In genomic region chr16:49280022-49280741, GRCh38 we compare ENCODE assay signal across 15 cellular contexts. TPM values are rescaled to one million over a fixed set of nuclear protein-coding genes. Genes with fewer than 3 reads are reported as not detected.
DNase-seq lines count a peak whose midpoint lies in the region; ATAC-seq and TF ChIP-seq lines count a peak whose summit lies in the region.
"Had no signal": no experiment of that assay in that cellular context is flagged by ENCODE, and none has a peak within 500 bp of the region (broad histone marks: within the 10 kb centered on the region; RNA-seq: fewer than 3 reads in every experiment).

No MANE protein-coding gene starts in this region.

- H3K4me1 Mint-ChIP-seq in activated CD4-positive, alpha-beta T cell treated with anti-CD3 and anti-CD28 coated beads for 36 hours, result peaks cover 11% of the 10 kb centered on the region
- peaks cover 29% of the 10 kb centered on the region for H3K4me1 Mint-ChIP-seq in endothelial cell (ENCODE audit: unreplicated experiment)
- H3K4me1 Mint-ChIP-seq in neural progenitor cell, result peaks cover 36% of the 10 kb centered on the region

- no peak overlapping the region for H3K4me3 Mint-ChIP-seq in activated CD4-positive, alpha-beta T cell treated with anti-CD3 and anti-CD28 coated beads for 36 hours
- H3K4me3 Mint-ChIP-seq in endothelial cell (ENCODE audit: unreplicated experiment), result peak overlapping the region; percentile 87
- H3K4me3 Mint-ChIP-seq in neural progenitor cell, result peak overlapping the region; percentile 87
- H3K4me3 Mint-ChIP-seq: dendritic cell treated with granulocyte-macrophage colony-stimulating factor and Interleukin-4, amounts not matched to agents 40 ng/mL and 50 ng/mL, for 4 days; T-helper 1 cell treated with Interleukin-12 subunit alpha and Interleukin-12 subunit beta and Interleukin-4 antibody, amounts not matched to agents 30 μg/mL and 1 μg/mL, for 36 hours had no signal

- H3K4me3 ChIP-seq in neural progenitor cell, result peak overlapping the region; percentile 54
- H3K4me3 ChIP-seq: right lobe of liver had no signal

- H3K9me3 ChIP-seq in neural progenitor cell (ENCODE audit: low read depth), result no peaks in the 10 kb centered on the region
- H3K9me3 ChIP-seq: right lobe of liver, transverse colon had no signal

- in situ Hi-C loops in KBM-7 (cut with MboI; ENCODE audit: low pct_unique_long_range_greater_than_20kb, low sequenced_read_pairs), result no loop called here

- no peak overlapping the region for H2AFZ ChIP-seq in neural progenitor cell (replicated peaks)

- no peaks in the 10 kb centered on the region for H3K36me3 Mint-ChIP-seq in activated CD4-positive, alpha-beta T cell treated with anti-CD3 and anti-CD28 coated beads for 36 hours (ENCODE audit: low read depth)
- H3K36me3 Mint-ChIP-seq in endothelial cell (ENCODE audit: low read depth, unreplicated experiment) (no peaks in the 10 kb centered on the region), neural progenitor cell (peaks cover 2% of the 10 kb centered on the region)

- peak overlapping the region; percentile 84 for H3K4me2 ChIP-seq in neural progenitor cell

- no peak overlapping the region for H3K27ac Mint-ChIP-seq in activated CD4-positive, alpha-beta T cell treated with anti-CD3 and anti-CD28 coated beads for 36 hours
- H3K27ac Mint-ChIP-seq in endothelial cell (ENCODE audit: unreplicated experiment) (peak overlapping the region; percentile 89), neural progenitor cell (no peak overlapping the region)
- H3K27ac Mint-ChIP-seq: dendritic cell treated with granulocyte-macrophage colony-stimulating factor and Interleukin-4, amounts not matched to agents 40 ng/mL and 50 ng/mL, for 4 days; memory B cell; T-helper 1 cell treated with Interleukin-12 subunit alpha and Interleukin-12 subunit beta and Interleukin-4 antibody, amounts not matched to agents 30 μg/mL and 1 μg/mL, for 36 hours had no signal

- peaks cover 52% of the 10 kb centered on the region for H3K4me1 ChIP-seq in neural progenitor cell

- H3K36me3 ChIP-seq in neural progenitor cell, result no peaks in the 10 kb centered on the region
- H3K36me3 ChIP-seq: right lobe of liver, transverse colon had no signal

- CTCF ChIA-PET in activated CD4-positive, alpha-beta T cell treated with anti-CD3 and anti-CD28 coated beads for 36 hours (lab: Charles Lee), result no interaction called here

- DNase-seq in activated CD4-positive, alpha-beta T cell treated with anti-CD3 and anti-CD28 coated beads for 36 hours, result peak; percentile 32
- DNase-seq in activated CD4-positive, alpha-beta T cell treated with anti-CD3 and anti-CD28 coated beads for 1 hour, result no peak
- DNase-seq in KBM-7, result peak; percentile 15
- peak; percentile 67 for DNase-seq in endothelial cell (ENCODE audit: low spot score)
- peak; percentile 90 for DNase-seq in neural progenitor cell (ENCODE audit: low spot score)
- DNase-seq in occipital lobe (lab: John Stamatoyannopoulos, UW), result no peak
- DNase-seq in A172 (ENCODE audit: low spot score), result no peak
- DNase-seq: foreskin melanocyte, NCI-H774, transverse colon had no signal

- peaks cover 94% of the 10 kb centered on the region for H3K27me3 ChIP-seq in neural progenitor cell

- POLR2A ChIA-PET in activated CD4-positive, alpha-beta T cell treated with anti-CD3 and anti-CD28 coated beads for 36 hours (lab: Charles Lee), result no interaction called here

- intact Hi-C loops in activated CD4-positive, alpha-beta T cell treated with anti-CD3 and anti-CD28 coated beads for 36 hours (cut with DNase I, micrococcal nuclease), result loop anchor here in 1 of 2 experiments (5.0 to 10.0 kb wide), 6 partner anchors 577 to 1818 kb away; partner anchors contain the start of genes ITFG1, LONP2, NKD1 and PHKB

- H3K27me3 Mint-ChIP-seq in activated CD4-positive, alpha-beta T cell treated with anti-CD3 and anti-CD28 coated beads for 36 hours, result peaks cover 65% of the 10 kb centered on the region
- H3K27me3 Mint-ChIP-seq in endothelial cell (ENCODE audit: unreplicated experiment), result peaks cover 33% of the 10 kb centered on the region
- peaks cover 78% of the 10 kb centered on the region for H3K27me3 Mint-ChIP-seq in neural progenitor cell (ENCODE audit: insufficient read depth, low read depth)

- H3K79me2 ChIP-seq in neural progenitor cell (ENCODE audit: low read depth), result no peaks in the 10 kb centered on the region

- no peaks in the 10 kb centered on the region for H3K9me3 Mint-ChIP-seq in activated CD4-positive, alpha-beta T cell treated with anti-CD3 and anti-CD28 coated beads for 36 hours (ENCODE audit: low read depth)
- H3K9me3 Mint-ChIP-seq in endothelial cell (ENCODE audit: unreplicated experiment) (no peaks in the 10 kb centered on the region), neural progenitor cell (peaks cover 2% of the 10 kb centered on the region)
- H3K9me3 Mint-ChIP-seq: dendritic cell treated with granulocyte-macrophage colony-stimulating factor and Interleukin-4, amounts not matched to agents 40 ng/mL and 50 ng/mL, for 4 days; T-helper 1 cell treated with Interleukin-12 subunit alpha and Interleukin-12 subunit beta and Interleukin-4 antibody, amounts not matched to agents 30 μg/mL and 1 μg/mL, for 36 hours had no signal

- TF ChIP-seq CTCF in endothelial cell (IDR thresholded peaks at IDR 0.05; ENCODE audit: unreplicated experiment), result no peak
- TF ChIP-seq CTCF in neural progenitor cell (IDR thresholded peaks at IDR 0.05), result no peak

- no peak overlapping the region for H3K9ac ChIP-seq in neural progenitor cell

- H3K27ac ChIP-seq in neural progenitor cell, result no peak overlapping the region
- H3K27ac ChIP-seq: right lobe of liver, transverse colon had no signal

- ATAC-seq in activated CD4-positive, alpha-beta T cell treated with anti-CD3 and anti-CD28 coated beads for 36 hours, result no peak
- ATAC-seq in GM21526 (IDR thresholded peaks at IDR 0.05; ENCODE audit: low FRiP score, unreplicated experiment), result no peak
- ATAC-seq: right lobe of liver had no signal

- H4K20me1 ChIP-seq in neural progenitor cell (ENCODE audit: low read depth), result peaks cover 80% of the 10 kb centered on the region

- peaks cover 41% of the 10 kb centered on the region for H3F3A ChIP-seq in neural progenitor cell (ENCODE audit: low read depth)

RNA-seq across cellular contexts. Expression of gene CBLN1, which starts 1.5 kb away (rescaled TPM):
- not detected for total RNA-seq in activated CD4-positive, alpha-beta T cell treated with anti-CD3 and anti-CD28 coated beads for 36 hours
- total RNA-seq in endothelial cell (ENCODE audit: unreplicated experiment), result 3.2 TPM
- 0.11 and 0.31 TPM in 2 replicates for total RNA-seq in neural progenitor cell (ENCODE audit: low replicate concordance)
- 1.7 TPM for total RNA-seq in occipital lobe
- total RNA-seq in A172 (2014; rRNA removed; shearing (Covaris generic)), result not detected in 2 replicates

Comparison
In these comparisons a context has a peak if more than half of its experiments do, and no peak if none do; other contexts are left out.
1. DNase-seq: peak in activated CD4-positive, alpha-beta T cell treated with anti-CD3 and anti-CD28 coated beads for 36 hours (single experiment), KBM-7 (single experiment), endothelial cell (single experiment) and neural progenitor cell (single experiment); none in activated CD4-positive, alpha-beta T cell treated with anti-CD3 and anti-CD28 coated beads for 1 hour (single experiment), occipital lobe (single experiment) and A172 (single experiment).